Comparison of ENCODE assay signal across 16 cellular contexts in genomic region chr4:112274959-112275358, GRCh38. TPM values are rescaled to one million over a fixed set of nuclear protein-coding genes. Genes with fewer than 3 reads are reported as not detected.
A peak's percentile ranks its signal among the peaks of the same experiment; 100 is the strongest.
DNase-seq lines count a peak whose midpoint lies in the region; ATAC-seq lines count a peak whose summit lies in the region.
"Had no signal": no experiment of that assay in that cellular context is flagged by ENCODE, and none has a peak within 500 bp of the region (broad histone marks: within the 10 kb centered on the region; RNA-seq: fewer than 3 reads in every experiment).

No MANE protein-coding gene starts in this region.

- ATAC-seq in activated naive CD8-positive, alpha-beta T cell treated with anti-CD3 and anti-CD28 coated beads, Interleukin-2, amount 50 U/mL, for 24 hours = no peak
- no peak for ATAC-seq in T-helper 17 cell
- no peak for ATAC-seq in stimulated activated effector memory CD8-positive, alpha-beta T cell treated with anti-CD3 and anti-CD28 coated beads, Interleukin-12 subunit alpha, Interleukin-12 subunit beta, amount 100 ng/mL, for 72 hours

- no peak for DNase-seq in activated CD4-positive, alpha-beta memory T cell treated with anti-CD3 and anti-CD28 coated beads for 36 hours
- DNase-seq in activated CD4-positive, alpha-beta memory T cell treated with anti-CD3 and anti-CD28 coated beads, Interleukin-2, amount 10 ng/mL, durations not matched to agents 7 days and 5 days = no peak
- DNase-seq in activated naive CD8-positive, alpha-beta T cell treated with anti-CD3 and anti-CD28 coated beads for 36 hours = no peak
- no peak for DNase-seq in activated naive CD8-positive, alpha-beta T cell treated with anti-CD3 and anti-CD28 coated beads, Interleukin-2, amount 50 U/mL, for 24 hours
- no peak for DNase-seq in T-helper 17 cell
- DNase-seq in stimulated activated effector memory CD8-positive, alpha-beta T cell treated with anti-CD3 and anti-CD28 coated beads, Interleukin-12 subunit alpha, Interleukin-12 subunit beta, amount 100 ng/mL, for 72 hours (ENCODE audit: low spot score in 2 of 2) = no peak
- no peak for DNase-seq in NCI-H1694 (lab: John Stamatoyannopoulos, UW)
- DNase-seq in NCI-H2107 (lab: John Stamatoyannopoulos, UW) = no peak
- DNase-seq: ACHN; C1 segment of cervical spinal cord; CD4-positive, alpha-beta T cell; COR-L47; DND-41; GDM1 had no signal

- H3K27ac Mint-ChIP-seq in activated CD4-positive, alpha-beta memory T cell treated with anti-CD3 and anti-CD28 coated beads for 36 hours = peak overlapping the region; percentile 90
- no peak overlapping the region for H3K27ac Mint-ChIP-seq in activated CD4-positive, alpha-beta memory T cell treated with anti-CD3 and anti-CD28 coated beads, Interleukin-2, amount 10 ng/mL, durations not matched to agents 7 days and 5 days
- peak overlapping the region; percentile 53 for H3K27ac Mint-ChIP-seq in activated naive CD8-positive, alpha-beta T cell treated with anti-CD3 and anti-CD28 coated beads for 36 hours
- H3K27ac Mint-ChIP-seq in activated naive CD8-positive, alpha-beta T cell treated with anti-CD3 and anti-CD28 coated beads, Interleukin-2, amount 50 U/mL, for 24 hours = no peak overlapping the region
- peak overlapping the region; percentile 99 for H3K27ac Mint-ChIP-seq in T-helper 17 cell
- H3K27ac Mint-ChIP-seq in stimulated activated effector memory CD8-positive, alpha-beta T cell treated with anti-CD3 and anti-CD28 coated beads, Interleukin-12 subunit alpha, Interleukin-12 subunit beta, amount 100 ng/mL, for 72 hours = no peak overlapping the region

- H3K36me3 Mint-ChIP-seq in activated CD4-positive, alpha-beta memory T cell treated with anti-CD3 and anti-CD28 coated beads for 36 hours = peaks cover 28% of the 10 kb centered on the region
- H3K36me3 Mint-ChIP-seq in activated CD4-positive, alpha-beta memory T cell treated with anti-CD3 and anti-CD28 coated beads, Interleukin-2, amount 10 ng/mL, durations not matched to agents 7 days and 5 days (ENCODE audit: low read depth) = peaks cover 44% of the 10 kb centered on the region
- H3K36me3 Mint-ChIP-seq in activated naive CD8-positive, alpha-beta T cell treated with anti-CD3 and anti-CD28 coated beads for 36 hours = peaks cover 61% of the 10 kb centered on the region
- H3K36me3 Mint-ChIP-seq in activated naive CD8-positive, alpha-beta T cell treated with anti-CD3 and anti-CD28 coated beads, Interleukin-2, amount 50 U/mL, for 24 hours (ENCODE audit: low read depth) = peaks cover 38% of the 10 kb centered on the region
- peaks cover 2% of the 10 kb centered on the region for H3K36me3 Mint-ChIP-seq in T-helper 17 cell (ENCODE audit: low read depth)
- peaks cover 58% of the 10 kb centered on the region for H3K36me3 Mint-ChIP-seq in stimulated activated effector memory CD8-positive, alpha-beta T cell treated with anti-CD3 and anti-CD28 coated beads, Interleukin-12 subunit alpha, Interleukin-12 subunit beta, amount 100 ng/mL, for 72 hours

- H3K27me3 Mint-ChIP-seq in activated CD4-positive, alpha-beta memory T cell treated with anti-CD3 and anti-CD28 coated beads for 36 hours = no peaks in the 10 kb centered on the region
- no peaks in the 10 kb centered on the region for H3K27me3 Mint-ChIP-seq in activated CD4-positive, alpha-beta memory T cell treated with anti-CD3 and anti-CD28 coated beads, Interleukin-2, amount 10 ng/mL, durations not matched to agents 7 days and 5 days
- H3K27me3 Mint-ChIP-seq in activated naive CD8-positive, alpha-beta T cell treated with anti-CD3 and anti-CD28 coated beads for 36 hours = no peaks in the 10 kb centered on the region
- H3K27me3 Mint-ChIP-seq in activated naive CD8-positive, alpha-beta T cell treated with anti-CD3 and anti-CD28 coated beads, Interleukin-2, amount 50 U/mL, for 24 hours = no peaks in the 10 kb centered on the region
- no peaks in the 10 kb centered on the region for H3K27me3 Mint-ChIP-seq in T-helper 17 cell
- H3K27me3 Mint-ChIP-seq: CD4-positive, alpha-beta T cell; IgD-negative memory B cell had no signal

- no peak overlapping the region for H3K4me3 Mint-ChIP-seq in activated CD4-positive, alpha-beta memory T cell treated with anti-CD3 and anti-CD28 coated beads for 36 hours
- no peak overlapping the region for H3K4me3 Mint-ChIP-seq in activated CD4-positive, alpha-beta memory T cell treated with anti-CD3 and anti-CD28 coated beads, Interleukin-2, amount 10 ng/mL, durations not matched to agents 7 days and 5 days
- H3K4me3 Mint-ChIP-seq in activated naive CD8-positive, alpha-beta T cell treated with anti-CD3 and anti-CD28 coated beads for 36 hours = no peak overlapping the region
- no peak overlapping the region for H3K4me3 Mint-ChIP-seq in activated naive CD8-positive, alpha-beta T cell treated with anti-CD3 and anti-CD28 coated beads, Interleukin-2, amount 50 U/mL, for 24 hours
- H3K4me3 Mint-ChIP-seq in T-helper 17 cell = no peak overlapping the region
- peak overlapping the region; percentile 59 for H3K4me3 Mint-ChIP-seq in stimulated activated effector memory CD8-positive, alpha-beta T cell treated with anti-CD3 and anti-CD28 coated beads, Interleukin-12 subunit alpha, Interleukin-12 subunit beta, amount 100 ng/mL, for 72 hours
- H3K4me3 Mint-ChIP-seq: CD4-positive, alpha-beta T cell; IgD-negative memory B cell had no signal

- CTCF ChIA-PET in activated CD4-positive, alpha-beta memory T cell treated with anti-CD3 and anti-CD28 coated beads for 36 hours (lab: Charles Lee) = no interaction called here
- CTCF ChIA-PET in activated CD4-positive, alpha-beta memory T cell treated with anti-CD3 and anti-CD28 coated beads, Interleukin-2, amount 10 ng/mL, durations not matched to agents 7 days and 5 days (lab: Charles Lee) = interaction anchor here (0.9 to 1.5 kb wide), 2 partner anchors 8 to 39 kb away, joined by 3 read pairs; no protein-coding TSS in a partner anchor

- H3K9me3 Mint-ChIP-seq in activated CD4-positive, alpha-beta memory T cell treated with anti-CD3 and anti-CD28 coated beads for 36 hours = no peaks in the 10 kb centered on the region
- no peaks in the 10 kb centered on the region for H3K9me3 Mint-ChIP-seq in activated CD4-positive, alpha-beta memory T cell treated with anti-CD3 and anti-CD28 coated beads, Interleukin-2, amount 10 ng/mL, durations not matched to agents 7 days and 5 days
- H3K9me3 Mint-ChIP-seq in activated naive CD8-positive, alpha-beta T cell treated with anti-CD3 and anti-CD28 coated beads for 36 hours = no peaks in the 10 kb centered on the region
- no peaks in the 10 kb centered on the region for H3K9me3 Mint-ChIP-seq in activated naive CD8-positive, alpha-beta T cell treated with anti-CD3 and anti-CD28 coated beads, Interleukin-2, amount 50 U/mL, for 24 hours
- no peaks in the 10 kb centered on the region for H3K9me3 Mint-ChIP-seq in stimulated activated effector memory CD8-positive, alpha-beta T cell treated with anti-CD3 and anti-CD28 coated beads, Interleukin-12 subunit alpha, Interleukin-12 subunit beta, amount 100 ng/mL, for 72 hours
- H3K9me3 Mint-ChIP-seq: CD4-positive, alpha-beta T cell; IgD-negative memory B cell had no signal

- intact Hi-C loops in activated CD4-positive, alpha-beta memory T cell treated with anti-CD3 and anti-CD28 coated beads for 36 hours (cut with micrococcal nuclease) = loop anchor here (1.0 to 5.0 kb wide), 4 partner anchors 9 to 362 kb away; partner anchors contain the start of genes FAM241A, LARP7 and ZGRF1

- H3K4me1 Mint-ChIP-seq in activated CD4-positive, alpha-beta memory T cell treated with anti-CD3 and anti-CD28 coated beads for 36 hours (ENCODE audit: low read depth) = peaks cover 79% of the 10 kb centered on the region
- peaks cover 57% of the 10 kb centered on the region for H3K4me1 Mint-ChIP-seq in activated CD4-positive, alpha-beta memory T cell treated with anti-CD3 and anti-CD28 coated beads, Interleukin-2, amount 10 ng/mL, durations not matched to agents 7 days and 5 days
- peaks cover 69% of the 10 kb centered on the region for H3K4me1 Mint-ChIP-seq in activated naive CD8-positive, alpha-beta T cell treated with anti-CD3 and anti-CD28 coated beads for 36 hours
- H3K4me1 Mint-ChIP-seq in activated naive CD8-positive, alpha-beta T cell treated with anti-CD3 and anti-CD28 coated beads, Interleukin-2, amount 50 U/mL, for 24 hours = peaks cover 68% of the 10 kb centered on the region
- peaks cover 49% of the 10 kb centered on the region for H3K4me1 Mint-ChIP-seq in T-helper 17 cell
- H3K4me1 Mint-ChIP-seq in stimulated activated effector memory CD8-positive, alpha-beta T cell treated with anti-CD3 and anti-CD28 coated beads, Interleukin-12 subunit alpha, Interleukin-12 subunit beta, amount 100 ng/mL, for 72 hours = peaks cover 68% of the 10 kb centered on the region

- POLR2A ChIA-PET in activated CD4-positive, alpha-beta memory T cell treated with anti-CD3 and anti-CD28 coated beads for 36 hours (lab: Charles Lee) = interaction anchor here (3.3 kb wide), 1 partner anchor 10 kb away, joined by 53 read pairs; the partner anchor contains the start of gene TIFA
- POLR2A ChIA-PET in activated CD4-positive, alpha-beta memory T cell treated with anti-CD3 and anti-CD28 coated beads, Interleukin-2, amount 10 ng/mL, durations not matched to agents 7 days and 5 days (lab: Charles Lee) = interaction anchor here (0.9 to 2.9 kb wide), 2 partner anchors 11 to 241 kb away, joined by 3 to 26 read pairs; partner anchors contain the start of genes NEUROG2 and TIFA

- no peaks in the 10 kb centered on the region for H3K9me3 ChIP-seq in T-helper 17 cell (ENCODE audit: control insufficient read depth, low read length, poor library complexity, severe bottlenecking)
- H3K9me3 ChIP-seq: HAP-1 had no signal

RNA-seq across cellular contexts. Expression of gene TIFA, which starts 10.7 kb away (rescaled TPM):
- 10 to 100 TPM; 55.8 to 56.6 TPM for total RNA-seq in activated CD4-positive, alpha-beta memory T cell treated with anti-CD3 and anti-CD28 coated beads for 36 hours
- 10 to 100 TPM; 29.9 to 33.4 TPM for total RNA-seq in activated CD4-positive, alpha-beta memory T cell treated with anti-CD3 and anti-CD28 coated beads, Interleukin-2, amount 10 ng/mL, durations not matched to agents 7 days and 5 days
- 10 to 100 TPM; 45.6 to 49.2 TPM for total RNA-seq in activated naive CD8-positive, alpha-beta T cell treated with anti-CD3 and anti-CD28 coated beads for 36 hours
- 10 to 100 TPM; 38.4 to 98.7 TPM for total RNA-seq in T-helper 17 cell

RNA-seq across cellular contexts. Expression of gene ALPK1, which starts 22.2 kb away (rescaled TPM):
- total RNA-seq in activated CD4-positive, alpha-beta memory T cell treated with anti-CD3 and anti-CD28 coated beads for 36 hours = 10 to 100 TPM; 21.5 to 22.9 TPM
- total RNA-seq in activated CD4-positive, alpha-beta memory T cell treated with anti-CD3 and anti-CD28 coated beads, Interleukin-2, amount 10 ng/mL, durations not matched to agents 7 days and 5 days = 10 to 100 TPM; 11.4 to 12.3 TPM
- total RNA-seq in activated naive CD8-positive, alpha-beta T cell treated with anti-CD3 and anti-CD28 coated beads for 36 hours = 10 to 100 TPM; 14.0 to 14.7 TPM
- 10 to 100 TPM in 1 of 2 donors, 1 to 10 TPM in 1; 7.1 to 18.2 TPM for total RNA-seq in T-helper 17 cell

RNA-seq across cellular contexts. Expression of gene AP1AR, which starts 43.4 kb away (rescaled TPM):
- total RNA-seq in activated CD4-positive, alpha-beta memory T cell treated with anti-CD3 and anti-CD28 coated beads for 36 hours = 10 to 100 TPM; 15.4 to 19.1 TPM
- 10 to 100 TPM; 10.9 to 17.2 TPM for total RNA-seq in activated CD4-positive, alpha-beta memory T cell treated with anti-CD3 and anti-CD28 coated beads, Interleukin-2, amount 10 ng/mL, durations not matched to agents 7 days and 5 days
- total RNA-seq in activated naive CD8-positive, alpha-beta T cell treated with anti-CD3 and anti-CD28 coated beads for 36 hours = 10 to 100 TPM; 19.1 to 22.4 TPM
- total RNA-seq in T-helper 17 cell = 10 to 100 TPM; 10.4 to 15.2 TPM

Comparison
In these comparisons a context has a peak if more than half of its experiments do, and no peak if none do; other contexts are left out.
1. H3K27ac Mint-ChIP-seq: peak in activated CD4-positive, alpha-beta memory T cell treated with anti-CD3 and anti-CD28 coated beads for 36 hours (single experiment), activated naive CD8-positive, alpha-beta T cell treated with anti-CD3 and anti-CD28 coated beads for 36 hours (single experiment) and T-helper 17 cell (single experiment); none in activated CD4-positive, alpha-beta memory T cell treated with anti-CD3 and anti-CD28 coated beads, Interleukin-2, amount 10 ng/mL, durations not matched to agents 7 days and 5 days (single experiment), activated naive CD8-positive, alpha-beta T cell treated with anti-CD3 and anti-CD28 coated beads, Interleukin-2, amount 50 U/mL, for 24 hours (single experiment) and stimulated activated effector memory CD8-positive, alpha-beta T cell treated with anti-CD3 and anti-CD28 coated beads, Interleukin-12 subunit alpha, Interleukin-12 subunit beta, amount 100 ng/mL, for 72 hours (single experiment).